In genomic region chr14:31244626-31245025, GRCh38 we compare ENCODE assay signal across 28 cellular contexts. TPM values are rescaled to one million over a fixed set of nuclear protein-coding genes. Genes with fewer than 3 reads are reported as not detected.
A peak's percentile ranks its signal among the peaks of the same experiment; 100 is the strongest.
DNase-seq lines count a peak whose midpoint lies in the region; ATAC-seq and TF ChIP-seq lines count a peak whose summit lies in the region.
"Had no signal": no experiment of that assay in that cellular context is flagged by ENCODE, and none has a peak within 500 bp of the region (broad histone marks: within the 10 kb centered on the region; RNA-seq: fewer than 3 reads in every experiment).

No MANE protein-coding gene starts in this region.

- no peak for TF ChIP-seq CTCF in MCF 10A (IDR thresholded peaks at IDR 0.05; ENCODE audit: unreplicated experiment)
- TF ChIP-seq CTCF in breast epithelium (IDR thresholded peaks at IDR 0.05) = no peak

- BruUV-seq in MCF 10A (replicated peaks; lab: Mats Ljungman, UMichigan) = TSS peak; percentile 95

- H3K27me3 ChIP-seq in breast epithelium (no peaks in the 10 kb centered on the region), esophagus (ENCODE audit: control insufficient read depth in 1 of 2, insufficient read depth in 2 of 2, low read length in 2 of 2) (no peaks in the 10 kb centered on the region), mucosa of stomach (ENCODE audit: control insufficient read depth, insufficient read depth, low read length) (no peaks in the 10 kb centered on the region)
- H3K27me3 ChIP-seq: MG63, spleen, upper lobe of right lung had no signal

- intact Hi-C loops in MCF 10A (cut with micrococcal nuclease) = no loop called here
- intact Hi-C loops in breast epithelium (cut with DNase I; ENCODE audit: low total_unique reads) = no loop called here

- H3K27ac Mint-ChIP-seq in MCF 10A (ENCODE audit: low read depth, unreplicated experiment) = peak overlapping the region; percentile 7
- H3K27ac Mint-ChIP-seq in stimulated activated effector memory CD8-positive, alpha-beta T cell treated with anti-CD3 and anti-CD28 coated beads, Interleukin-12 subunit alpha, Interleukin-12 subunit beta, amount 100 ng/mL, for 72 hours = no peak overlapping the region
- H3K27ac Mint-ChIP-seq: dendritic cell treated with granulocyte-macrophage colony-stimulating factor and Interleukin-4, amounts not matched to agents 40 ng/mL and 50 ng/mL, for 4 days; natural killer cell had no signal

- H3K27me3 Mint-ChIP-seq in MCF 10A (ENCODE audit: insufficient read depth, unreplicated experiment) = no peaks in the 10 kb centered on the region
- H3K27me3 Mint-ChIP-seq: dendritic cell treated with granulocyte-macrophage colony-stimulating factor and Interleukin-4, amounts not matched to agents 40 ng/mL and 50 ng/mL, for 4 days had no signal

- H3K36me3 Mint-ChIP-seq in MCF 10A (ENCODE audit: insufficient read depth, unreplicated experiment) = no peaks in the 10 kb centered on the region
- H3K36me3 Mint-ChIP-seq in stimulated activated effector memory CD8-positive, alpha-beta T cell treated with anti-CD3 and anti-CD28 coated beads, Interleukin-12 subunit alpha, Interleukin-12 subunit beta, amount 100 ng/mL, for 72 hours = no peaks in the 10 kb centered on the region
- H3K36me3 Mint-ChIP-seq: CD14-positive monocyte, natural killer cell had no signal

- H3K4me1 ChIP-seq in breast epithelium (no peaks in the 10 kb centered on the region), esophagus (ENCODE audit: control insufficient read depth in 2 of 2, insufficient read depth in 2 of 2, low read length in 1 of 2) (peaks cover 0 to 4% of the 10 kb centered on the region in 2 donors), mucosa of stomach (ENCODE audit: control insufficient read depth, insufficient read depth, low read length) (peaks cover 44% of the 10 kb centered on the region)

- H3K9me3 Mint-ChIP-seq in MCF 10A (ENCODE audit: unreplicated experiment) = no peaks in the 10 kb centered on the region
- H3K9me3 Mint-ChIP-seq in stimulated activated effector memory CD8-positive, alpha-beta T cell treated with anti-CD3 and anti-CD28 coated beads, Interleukin-12 subunit alpha, Interleukin-12 subunit beta, amount 100 ng/mL, for 72 hours = no peaks in the 10 kb centered on the region
- H3K9me3 Mint-ChIP-seq: dendritic cell treated with granulocyte-macrophage colony-stimulating factor and Interleukin-4, amounts not matched to agents 40 ng/mL and 50 ng/mL, for 4 days; natural killer cell had no signal

- no peaks in the 10 kb centered on the region for H3K36me3 ChIP-seq in breast epithelium
- no peaks in the 10 kb centered on the region for H3K36me3 ChIP-seq in esophagus (ENCODE audit: control insufficient read depth in 2 of 2, insufficient read depth in 2 of 2, low read length in 1 of 2)
- H3K36me3 ChIP-seq in mucosa of stomach (ENCODE audit: control insufficient read depth, insufficient read depth, low read length) = no peaks in the 10 kb centered on the region
- H3K36me3 ChIP-seq: MG63, spleen, upper lobe of right lung had no signal

- no peak overlapping the region for H3K27ac ChIP-seq in breast epithelium
- peak overlapping the region; percentile 95 to 97 for H3K27ac ChIP-seq in esophagus (ENCODE audit: low read depth in 2 of 2, low read length in 1 of 2)
- H3K27ac ChIP-seq: 22Rv1, spleen, upper lobe of right lung, VCaP had no signal

- H3K4me3 Mint-ChIP-seq in MCF 10A (ENCODE audit: unreplicated experiment) = no peak overlapping the region
- H3K4me3 Mint-ChIP-seq in stimulated activated effector memory CD8-positive, alpha-beta T cell treated with anti-CD3 and anti-CD28 coated beads, Interleukin-12 subunit alpha, Interleukin-12 subunit beta, amount 100 ng/mL, for 72 hours = no peak overlapping the region
- H3K4me3 Mint-ChIP-seq: CD14-positive monocyte; dendritic cell treated with granulocyte-macrophage colony-stimulating factor and Interleukin-4, amounts not matched to agents 40 ng/mL and 50 ng/mL, for 4 days; endodermal cell; natural killer cell had no signal

- H3K9me3 ChIP-seq in breast epithelium (no peaks in the 10 kb centered on the region), esophagus (ENCODE audit: control insufficient read depth in 2 of 2, insufficient read depth in 1 of 2, low read depth in 1 of 2, low read length in 1 of 2) (no peaks in the 10 kb centered on the region), mucosa of stomach (ENCODE audit: control insufficient read depth, low read length) (no peaks in the 10 kb centered on the region)
- H3K9me3 ChIP-seq: MG63, spleen, upper lobe of right lung had no signal

- peaks cover 20% of the 10 kb centered on the region for H3K4me1 Mint-ChIP-seq in MCF 10A (ENCODE audit: insufficient read depth, unreplicated experiment)
- H3K4me1 Mint-ChIP-seq in stimulated activated effector memory CD8-positive, alpha-beta T cell treated with anti-CD3 and anti-CD28 coated beads, Interleukin-12 subunit alpha, Interleukin-12 subunit beta, amount 100 ng/mL, for 72 hours = peaks cover 18% of the 10 kb centered on the region
- H3K4me1 Mint-ChIP-seq: endodermal cell had no signal

- peak overlapping the region; percentile 79 for H3K9ac ChIP-seq in mucosa of stomach (ENCODE audit: low read length)

- no peak for ATAC-seq in HG02623 (IDR thresholded peaks at IDR 0.05; ENCODE audit: unreplicated experiment)
- no peak for ATAC-seq in stimulated activated effector memory CD8-positive, alpha-beta T cell treated with anti-CD3 and anti-CD28 coated beads, Interleukin-12 subunit alpha, Interleukin-12 subunit beta, amount 100 ng/mL, for 72 hours
- no peak for ATAC-seq in GM21737 (IDR thresholded peaks at IDR 0.05; ENCODE audit: unreplicated experiment)
- ATAC-seq: natural killer cell, SK-N-SH treated with all-trans-retinoic acid at 6 μM for 48 hours, upper lobe of right lung had no signal

- POLR2A ChIA-PET in MCF 10A (lab: Yijun Ruan, JAX) = interaction anchor here (1.2 to 3.6 kb wide), 3 partner anchors 15 to 37 kb away, joined by 5 to 23 read pairs (median 20); partner anchors contain the start of gene HECTD1

- TF ChIP-seq POLR2A in breast epithelium (IDR thresholded peaks at IDR 0.05) = no peak

- DNase-seq in MCF 10A (ENCODE audit: unreplicated experiment) = no peak
- no peak for DNase-seq in breast epithelium (ENCODE audit: low spot score in 2 of 2)
- DNase-seq in islet precursor cell = no peak
- DNase-seq in stimulated activated effector memory CD8-positive, alpha-beta T cell treated with anti-CD3 and anti-CD28 coated beads, Interleukin-12 subunit alpha, Interleukin-12 subunit beta, amount 100 ng/mL, for 72 hours (ENCODE audit: low spot score in 2 of 2) = no peak
- DNase-seq: activated CD8-positive, alpha-beta memory T cell treated with anti-CD3 and anti-CD28 coated beads for 24 hours; activated gamma-delta T cell treated with Interleukin-2 at 50 U/mL for 16 hours; central memory CD4-positive, alpha-beta T cell; hypothalamus; MG63; midbrain; natural killer cell; NCI-H1417; NCI-H2081 treated with DMSO at 0.1 percent for 48 hours; NCI-H446; NCI-H774; spleen; upper lobe of right lung had no signal

- whole genome bisulfite sequencing in esophagus, 2 donors = 74 to 78% methylated on average over 3 of the region's 3 CpGs

- CTCF ChIA-PET in MCF 10A (lab: Yijun Ruan, JAX) = interaction anchor here (0.7 to 1.3 kb wide), 2 partner anchors 10 to 36 kb away, joined by 3 read pairs; no protein-coding TSS in a partner anchor

- no peak overlapping the region for H3K4me3 ChIP-seq in breast epithelium
- H3K4me3 ChIP-seq in esophagus (ENCODE audit: low read depth in 1 of 2, low read length in 2 of 2) = no peak overlapping the region
- peak overlapping the region; percentile 19 for H3K4me3 ChIP-seq in mucosa of stomach (ENCODE audit: low read length)
- H3K4me3 ChIP-seq: K562, MG63, spleen, upper lobe of right lung had no signal

RNA-seq across cellular contexts. Expression of gene HECTD1, which starts 37.0 kb away (rescaled TPM):
- total RNA-seq in MCF 10A (2022) (122 and 139 TPM in 2 replicates), breast epithelium (100 to 1,000 TPM; 242 to 276 (median 252) TPM)
- 100 to 1,000 TPM in 1 of 2 donors, 10 to 100 TPM in 1; 90.0 to 140 TPM for polyA plus RNA-seq in esophagus

Comparison
In these comparisons a context has a peak if more than half of its experiments do, and no peak if none do; other contexts are left out.
1. H3K27ac ChIP-seq: peak in esophagus (2 of 2); none in breast epithelium (0 of 2).